In the genomic region with DNA sequence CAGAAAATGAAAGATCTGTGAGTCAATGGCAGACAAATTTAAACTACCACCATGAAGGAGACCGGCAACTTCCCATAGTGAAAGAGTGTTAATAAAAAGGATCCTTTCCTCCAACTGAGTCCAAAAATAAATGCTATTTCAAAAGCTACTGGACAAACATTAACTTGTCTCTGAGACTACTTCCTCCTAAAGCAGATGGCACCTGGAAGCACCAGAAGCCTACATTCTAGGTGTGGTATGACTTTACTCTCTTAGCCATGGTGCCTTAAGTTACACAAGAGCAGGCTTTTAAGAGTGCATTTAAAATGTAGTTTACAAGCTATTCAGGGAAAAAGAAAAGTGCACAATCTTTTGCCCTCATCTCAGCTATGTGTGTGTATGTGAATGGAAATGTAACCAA, we compare ENCODE assay signal across 25 cellular contexts. TPM values are rescaled to one million over a fixed set of nuclear protein-coding genes. Genes with fewer than 3 reads are reported as not detected.
A peak's percentile ranks its signal among the peaks of the same experiment; 100 is the strongest.
DNase-seq lines count a peak whose midpoint lies in the region; ATAC-seq and TF ChIP-seq lines count a peak whose summit lies in the region.
"Had no signal": no experiment of that assay in that cellular context is flagged by ENCODE, and none has a peak within 500 bp of the region (broad histone marks: within the 10 kb centered on the region; RNA-seq: fewer than 3 reads in every experiment).

No MANE protein-coding gene starts in this region.

- no peak for TF ChIP-seq POLR2A in transverse colon (IDR thresholded peaks at IDR 0.05)

- no peak overlapping the region for H3K4me3 Mint-ChIP-seq in MCF 10A (ENCODE audit: unreplicated experiment)
- H3K4me3 Mint-ChIP-seq: activated B cell treated with CpG ODN at 0.5 μM for 24 hours; CD8-positive, alpha-beta T cell; naive thymus-derived CD8-positive, alpha-beta T cell had no signal

- no peak overlapping the region for H3K27ac Mint-ChIP-seq in MCF 10A (ENCODE audit: low read depth, unreplicated experiment)
- H3K27ac Mint-ChIP-seq: activated B cell treated with CpG ODN at 0.5 μM for 24 hours; activated naive CD4-positive, alpha-beta T cell treated with anti-CD3 and anti-CD28 coated beads, Interleukin-2, amount 50 U/mL, for 72 hours; activated T-helper 2 cell treated with anti-CD3 and anti-CD28 coated beads, Interferon-gamma antibody, Interleukin-2, Interleukin-4, amounts not matched to agents 10 μg/mL and 5 μg/mL and 100 μg/mL, durations not matched to agents 14 hours and 24 hours and 36 hours; CD8-positive, alpha-beta T cell; naive thymus-derived CD8-positive, alpha-beta T cell had no signal

- 43 to 63% methylated on average over 1 of the region's 1 CpG for WGBS in transverse colon (ENCODE audit: low coverage in 1 of 2), 2 donors

- H3K9me3 Mint-ChIP-seq in MCF 10A (ENCODE audit: unreplicated experiment) = no peaks in the 10 kb centered on the region

- H3K36me3 Mint-ChIP-seq in MCF 10A (ENCODE audit: insufficient read depth, unreplicated experiment) = peaks cover 7% of the 10 kb centered on the region

- ATAC-seq in left lobe of liver = peak; percentile 34
- no peak for ATAC-seq in HG03139 (IDR thresholded peaks at IDR 0.05; ENCODE audit: unreplicated experiment)
- ATAC-seq: activated naive CD4-positive, alpha-beta T cell treated with anti-CD3 and anti-CD28 coated beads, Interleukin-2, amount 50 U/mL, for 72 hours; CD8-positive, alpha-beta T cell; naive thymus-derived CD8-positive, alpha-beta T cell had no signal

- in situ Hi-C loops in transverse colon (cut with MboI; ENCODE audit: low pct_ligation_motif_present in 1 of 4, low pct_unique_long_range_greater_than_20kb in 1 of 4, low sequenced_read_pairs in 3 of 4) = no loop called here

- TF ChIP-seq EP300 in transverse colon (IDR thresholded peaks at IDR 0.05; ENCODE audit: low read depth) = no peak

- peaks cover 12 to 46% (median 23%) of the 10 kb centered on the region in 4 donors for H3K4me1 ChIP-seq in transverse colon
- H3K4me1 ChIP-seq: right atrium auricular region had no signal

- peak; percentile 79 for DNase-seq in HT-29 (ENCODE audit: low spot score)
- peak; percentile 15 for DNase-seq in MCF 10A (ENCODE audit: unreplicated experiment)
- no peak for DNase-seq in left lobe of liver (ENCODE audit: low spot score)
- no peak for DNase-seq in transverse colon
- DNase-seq in posterior cingulate gyrus = no peak
- no peak for DNase-seq in HCEC 1CT
- DNase-seq: activated B cell treated with CpG ODN at 0.5 μM for 24 hours; activated CD4-positive, alpha-beta T cell treated with anti-CD3 and anti-CD28 coated beads, Interleukin-2, amount 50 U/mL, for 48 hours; anterior cingulate cortex; caudate nucleus; CD8-positive, alpha-beta T cell; dermis blood vessel endothelial cell; DMS79 treated with DMSO at 0.1 percent for 48 hours; KG1; naive thymus-derived CD8-positive, alpha-beta T cell; NCI-H1436 treated with DMSO at 0.1 percent for 48 hours; NCI-H82; SIG-M5; stimulated activated CD4-positive, alpha-beta T cell treated with anti-CD3 and anti-CD28 coated beads, Interleukin-12 subunit alpha, Interleukin-12 subunit beta, amount 100 ng/mL, for 4 hours; stimulated activated CD4-positive, alpha-beta T cell treated with anti-CD3 and anti-CD28 coated beads, Interleukin-4, amount 100 ng/mL, for 4 hours; stimulated activated naive CD4-positive, alpha-beta T cell treated with Interleukin-2 at 50 U/mL for 16 hours had no signal

- peak overlapping the region; percentile 21 to 63 (median 38) for H3K27ac ChIP-seq in transverse colon
- H3K27ac ChIP-seq: right atrium auricular region had no signal

- CTCF ChIA-PET in MCF 10A (lab: Yijun Ruan, JAX) = interaction anchor here (1.0 to 1.2 kb wide), 2 partner anchors 88 to 562 kb away, joined by 3 read pairs; no protein-coding TSS in a partner anchor

- H3K36me3 ChIP-seq in transverse colon = no peaks in the 10 kb centered on the region
- H3K36me3 ChIP-seq: right atrium auricular region had no signal

- intact Hi-C loops in MCF 10A (cut with micrococcal nuclease) (loop anchor here (2.0 to 5.0 kb wide), 2 partner anchors 47 to 88 kb away; no protein-coding TSS in a partner anchor), transverse colon (cut with DNase I; ENCODE audit: low total_unique reads) (loop anchor here (5.0 kb wide), 1 partner anchor 597 kb away; no protein-coding TSS in a partner anchor), posterior cingulate gyrus (cut with DNase I) (no loop called here)

- H3K4me1 Mint-ChIP-seq in MCF 10A (ENCODE audit: insufficient read depth, unreplicated experiment) = peaks cover 12% of the 10 kb centered on the region
- H3K4me1 Mint-ChIP-seq: activated B cell treated with CpG ODN at 0.5 μM for 24 hours had no signal

- H3K27me3 Mint-ChIP-seq in MCF 10A (ENCODE audit: insufficient read depth, unreplicated experiment) = no peaks in the 10 kb centered on the region
- H3K27me3 Mint-ChIP-seq: activated B cell treated with CpG ODN at 0.5 μM for 24 hours; naive thymus-derived CD8-positive, alpha-beta T cell had no signal

- peaks cover 0 to 3% of the 10 kb centered on the region in 2 donors for H3K9me3 ChIP-seq in transverse colon
- H3K9me3 ChIP-seq: right atrium auricular region had no signal

- no peaks in the 10 kb centered on the region for H3K27me3 ChIP-seq in transverse colon
- H3K27me3 ChIP-seq: right atrium auricular region had no signal

- no peak for TF ChIP-seq CTCF in MCF 10A (IDR thresholded peaks at IDR 0.05; ENCODE audit: unreplicated experiment)
- no peak for TF ChIP-seq CTCF in transverse colon (IDR thresholded peaks at IDR 0.05)

- POLR2A ChIA-PET in MCF 10A (lab: Yijun Ruan, JAX) = interaction anchor here (0.6 to 6.8 kb wide), 10 partner anchors 17 to 679 kb away, joined by 3 to 103 read pairs (median 4); no protein-coding TSS in a partner anchor

- BruUV-seq in MCF 10A (replicated peaks; lab: Mats Ljungman, UMichigan) = no TSS peak

- H3K4me3 ChIP-seq in transverse colon = no peak overlapping the region
- H3K4me3 ChIP-seq: right atrium auricular region had no signal

RNA-seq across cellular contexts. Expression of a gene that starts 2.5 kb away (rescaled TPM):
- 44.2 and 48.2 TPM in 2 replicates for total RNA-seq in HT-29 (2014; rRNA removed; shearing (Covaris generic))
- total RNA-seq in MCF 10A (2022) (62.6 and 71.3 TPM in 2 replicates), left lobe of liver (10.7 TPM), transverse colon (10 to 100 TPM; 66.9 to 86.9 (median 74.8) TPM)

Comparison
In these comparisons a context has a peak if more than half of its experiments do, and no peak if none do; other contexts are left out.
1. DNase-seq: peak in HT-29 (single experiment) and MCF 10A (single experiment); none in left lobe of liver (single experiment), transverse colon (single experiment), posterior cingulate gyrus (0 of 10) and HCEC 1CT (single experiment).